ENCODE assay signal across 1 cellular context in the genomic region with DNA sequence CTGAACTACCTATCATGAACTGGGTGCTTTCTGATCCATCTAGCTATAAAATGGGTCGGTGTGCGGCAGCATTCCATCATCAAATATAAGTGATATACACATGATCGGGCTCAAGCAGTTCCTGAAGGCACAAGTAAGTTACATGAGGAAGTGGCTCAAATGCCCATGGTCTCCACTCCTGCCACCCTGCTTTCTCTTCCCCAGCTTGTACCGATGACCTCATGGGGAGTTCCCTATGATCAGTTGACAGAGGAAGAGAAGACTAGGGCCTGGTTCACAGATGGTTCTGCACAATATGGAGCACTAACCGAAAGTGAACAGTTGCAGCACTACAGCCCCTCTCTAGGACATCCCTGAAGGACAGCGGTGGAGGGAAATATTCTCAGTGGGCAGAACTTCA.
TF ChIP-seq lines count a peak whose summit lies in the region.

No MANE protein-coding gene starts in this region.

TF ChIP-seq in GM12878, 131 proteins besides CTCF, POLR2A, EP300 and RAD21:
- TF ChIP-seq, protein P1, sequence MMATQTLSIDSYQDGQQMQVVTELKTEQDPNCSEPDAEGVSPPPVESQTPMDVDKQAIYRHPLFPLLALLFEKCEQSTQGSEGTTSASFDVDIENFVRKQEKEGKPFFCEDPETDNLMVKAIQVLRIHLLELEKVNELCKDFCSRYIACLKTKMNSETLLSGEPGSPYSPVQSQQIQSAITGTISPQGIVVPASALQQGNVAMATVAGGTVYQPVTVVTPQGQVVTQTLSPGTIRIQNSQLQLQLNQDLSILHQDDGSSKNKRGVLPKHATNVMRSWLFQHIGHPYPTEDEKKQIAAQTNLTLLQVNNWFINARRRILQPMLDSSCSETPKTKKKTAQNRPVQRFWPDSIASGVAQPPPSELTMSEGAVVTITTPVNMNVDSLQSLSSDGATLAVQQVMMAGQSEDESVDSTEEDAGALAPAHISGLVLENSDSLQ (IDR thresholded peaks at IDR 0.05) = 0 out of 2 replicates have a peak, but pooled peaks have one; percentile 6
- TF ChIP-seq SPI1 (IDR thresholded peaks at IDR 0.05; ENCODE audit: borderline replicate concordance, insufficient read depth, low read depth, low read length) (peak; percentile 47; the same call in 1 of the 2 replicates), ATF7 (IDR thresholded peaks at IDR 0.05; ENCODE audit: low read depth) (peak; percentile 94), JUNB (IDR thresholded peaks at IDR 0.05) (peak; percentile 55)
- TF ChIP-seq, protein P2, sequence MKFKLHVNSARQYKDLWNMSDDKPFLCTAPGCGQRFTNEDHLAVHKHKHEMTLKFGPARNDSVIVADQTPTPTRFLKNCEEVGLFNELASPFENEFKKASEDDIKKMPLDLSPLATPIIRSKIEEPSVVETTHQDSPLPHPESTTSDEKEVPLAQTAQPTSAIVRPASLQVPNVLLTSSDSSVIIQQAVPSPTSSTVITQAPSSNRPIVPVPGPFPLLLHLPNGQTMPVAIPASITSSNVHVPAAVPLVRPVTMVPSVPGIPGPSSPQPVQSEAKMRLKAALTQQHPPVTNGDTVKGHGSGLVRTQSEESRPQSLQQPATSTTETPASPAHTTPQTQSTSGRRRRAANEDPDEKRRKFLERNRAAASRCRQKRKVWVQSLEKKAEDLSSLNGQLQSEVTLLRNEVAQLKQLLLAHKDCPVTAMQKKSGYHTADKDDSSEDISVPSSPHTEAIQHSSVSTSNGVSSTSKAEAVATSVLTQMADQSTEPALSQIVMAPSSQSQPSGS (IDR thresholded peaks at IDR 0.05; ENCODE audit: low read length) = peak; percentile 54
TF ChIP-seq in GM12878: peak in this region for 5; not testable (repeated sequence) for 126.
